Comparison of ENCODE assay signal across 9 cellular contexts in the genomic region with DNA sequence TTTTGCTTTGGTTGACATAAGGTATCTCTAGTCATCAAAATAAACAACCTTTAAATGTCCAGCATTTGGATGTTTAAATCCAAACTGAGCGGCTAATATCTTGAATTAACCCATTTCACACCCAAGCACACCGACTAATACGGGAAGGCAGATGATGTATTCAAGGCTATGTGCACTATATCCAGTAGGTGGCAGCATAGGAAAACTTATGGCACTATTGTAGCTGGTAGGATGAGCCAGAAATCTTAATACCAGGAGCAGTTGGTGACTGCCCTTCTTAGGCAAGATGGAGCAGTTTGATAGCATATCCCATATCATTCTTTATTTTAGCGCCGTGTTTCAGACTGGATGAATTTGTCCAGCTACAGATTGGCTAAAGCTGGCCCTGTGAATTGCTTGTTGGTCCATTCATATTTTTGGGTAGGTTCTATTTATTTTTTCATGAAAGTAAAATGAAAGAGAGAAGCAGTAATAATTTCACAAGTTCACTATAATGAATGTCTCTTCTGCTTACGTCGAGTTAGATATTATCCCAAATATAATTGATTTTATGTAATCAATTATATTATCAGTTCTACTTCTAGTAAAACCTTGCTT. TPM values are rescaled to one million over a fixed set of nuclear protein-coding genes. Genes with fewer than 3 reads are reported as not detected.
DNase-seq lines count a peak whose midpoint lies in the region; ATAC-seq, FAIRE-seq and TF ChIP-seq lines count a peak whose summit lies in the region.
"Had no signal": no experiment of that assay in that cellular context is flagged by ENCODE, and none has a peak within 500 bp of the region (broad histone marks: within the 10 kb centered on the region; RNA-seq: fewer than 3 reads in every experiment).

No MANE protein-coding gene starts in this region.

- no peaks in the 10 kb centered on the region for H3K36me3 Mint-ChIP-seq in HFFc6 (ENCODE audit: low read depth)
- H3K36me3 Mint-ChIP-seq in stimulated activated naive B cell treated with anti-CD40 and anti-IgM and Interleukin-4, amounts not matched to agents 10 μg/mL and 1 μg/mL and 100 μg/mL, for 72 hours, result no peaks in the 10 kb centered on the region

- no peak overlapping the region for H3K27ac Mint-ChIP-seq in HFFc6
- H3K27ac Mint-ChIP-seq in stimulated activated naive B cell treated with anti-CD40 and anti-IgM and Interleukin-4, amounts not matched to agents 10 μg/mL and 1 μg/mL and 100 μg/mL, for 72 hours, result no peak overlapping the region

- H3K27me3 ChIP-seq in OCI-LY3 (ENCODE audit: low read depth, low read length), result no peaks in the 10 kb centered on the region
- no peaks in the 10 kb centered on the region for H3K27me3 ChIP-seq in breast epithelium
- H3K27me3 ChIP-seq in keratinocyte (ENCODE audit: control insufficient read depth, extremely low read depth, insufficient read depth, low read length), result no peaks in the 10 kb centered on the region

- H3K4me2 ChIP-seq in OCI-LY3 (ENCODE audit: low read length) (no peak overlapping the region), keratinocyte (ENCODE audit: control insufficient read depth, extremely low read depth, insufficient read depth, low read depth, low read length) (no peak overlapping the region)

- H3K27me3 Mint-ChIP-seq in HFFc6 (ENCODE audit: insufficient read depth), result peaks cover 2% of the 10 kb centered on the region
- peaks cover 12 to 15% of the 10 kb centered on the region in 2 donors for H3K27me3 Mint-ChIP-seq in stimulated activated naive B cell treated with anti-CD40 and anti-IgM and Interleukin-4, amounts not matched to agents 10 μg/mL and 1 μg/mL and 100 μg/mL, for 72 hours

- H3K9ac ChIP-seq in OCI-LY3 (ENCODE audit: low read length), result no peak overlapping the region
- no peak overlapping the region for H3K9ac ChIP-seq in keratinocyte (ENCODE audit: control insufficient read depth, extremely low read depth, insufficient read depth, low read length)

- TF ChIP-seq CTCF in AG09319 (IDR thresholded peaks at IDR 0.05; ENCODE audit: low read depth, low read length) (peak; percentile 83), GM12874 (IDR thresholded peaks at IDR 0.05; ENCODE audit: insufficient read depth, low read depth, low read length) (peak; percentile 65; the same call in 1 of the 2 replicates), HFFc6 (IDR thresholded peaks at IDR 0.05) (peak; percentile 96), LNCaP clone FGC (IDR thresholded peaks at IDR 0.05; ENCODE audit: control insufficient read depth, extremely low read depth, insufficient read depth) (peak; percentile 87), OCI-LY3 (IDR thresholded peaks at IDR 0.05; ENCODE audit: low read depth, low read length) (peak; percentile 91), breast epithelium (IDR thresholded peaks at IDR 0.05) (peak; percentile 71 to 97 (median 92)), keratinocyte (optimal IDR thresholded peaks at IDR 0.05 in 1 of 3, IDR thresholded peaks at IDR 0.05 in 1 of 3, conservative IDR thresholded peaks at IDR 0.05 in 1 of 3; ENCODE audit: extremely low read depth in 1 of 3, insufficient read depth in 2 of 3, low read length in 3 of 3) (peak; percentile 62 to 87 (median 82))

- TF ChIP-seq POLR2A in breast epithelium (IDR thresholded peaks at IDR 0.05), result no peak

- peak; percentile 93 to 96 for ATAC-seq in stimulated activated naive B cell treated with anti-CD40 and anti-IgM and Interleukin-4, amounts not matched to agents 10 μg/mL and 1 μg/mL and 100 μg/mL, for 72 hours (replicated peaks)

- H3K36me3 ChIP-seq in OCI-LY3 (replicated peaks; ENCODE audit: low read depth, low read length), result no peaks in the 10 kb centered on the region
- no peaks in the 10 kb centered on the region for H3K36me3 ChIP-seq in breast epithelium
- no peaks in the 10 kb centered on the region for H3K36me3 ChIP-seq in keratinocyte (ENCODE audit: control insufficient read depth in 2 of 2, extremely low read depth in 1 of 2, insufficient read depth in 2 of 2, low read length in 2 of 2)

- no peaks in the 10 kb centered on the region for H3K79me2 ChIP-seq in OCI-LY3 (ENCODE audit: low read length)
- H3K79me2 ChIP-seq in keratinocyte (ENCODE audit: control insufficient read depth, insufficient read depth, low read length), result no peaks in the 10 kb centered on the region

- H3K9me3 ChIP-seq in OCI-LY3 (ENCODE audit: insufficient read depth, low read length), result no peaks in the 10 kb centered on the region
- H3K9me3 ChIP-seq in breast epithelium, result no peaks in the 10 kb centered on the region
- H3K9me3 ChIP-seq in keratinocyte (ENCODE audit: control insufficient read depth, low read depth, low read length), result no peaks in the 10 kb centered on the region

- H3K4me1 ChIP-seq in OCI-LY3 (ENCODE audit: low read length) (no peaks in the 10 kb centered on the region), breast epithelium (no peaks in the 10 kb centered on the region), keratinocyte (ENCODE audit: control insufficient read depth, extremely low read depth, insufficient read depth, low read length) (no peaks in the 10 kb centered on the region)

- H3K27ac ChIP-seq in OCI-LY3 (ENCODE audit: low read length) (no peak overlapping the region), breast epithelium (no peak overlapping the region), keratinocyte (ENCODE audit: control insufficient read depth, insufficient read depth, low read length) (no peak overlapping the region)

- H2AFZ ChIP-seq in OCI-LY3 (ENCODE audit: low read depth, low read length) (no peak overlapping the region), keratinocyte (ENCODE audit: control insufficient read depth, low read length) (no peak overlapping the region)

- intact Hi-C loops in breast epithelium (cut with DNase I; ENCODE audit: low total_unique reads), result loop anchor here (10.0 kb wide), 2 partner anchors 214 to 364 kb away; no protein-coding TSS in a partner anchor

- dilution Hi-C loops in keratinocyte (cut with MboI; ENCODE audit: extremely low pct_ligation_motif_present, low sequenced_read_pairs), result no loop called here

- no peaks in the 10 kb centered on the region for H3K9me1 ChIP-seq in keratinocyte (ENCODE audit: control insufficient read depth, extremely low read depth, insufficient read depth, low read length)

- peaks cover 22% of the 10 kb centered on the region; the same call in 1 of the 2 replicates for H3K4me1 Mint-ChIP-seq in HFFc6 (ENCODE audit: low read depth)
- H3K4me1 Mint-ChIP-seq in stimulated activated naive B cell treated with anti-CD40 and anti-IgM and Interleukin-4, amounts not matched to agents 10 μg/mL and 1 μg/mL and 100 μg/mL, for 72 hours, result no peaks in the 10 kb centered on the region

- H3K4me3 Mint-ChIP-seq in HFFc6, result no peak overlapping the region
- no peak overlapping the region for H3K4me3 Mint-ChIP-seq in stimulated activated naive B cell treated with anti-CD40 and anti-IgM and Interleukin-4, amounts not matched to agents 10 μg/mL and 1 μg/mL and 100 μg/mL, for 72 hours

- no peak overlapping the region for H3K4me3 ChIP-seq in LNCaP clone FGC (ENCODE audit: low read depth, low read length)
- H3K4me3 ChIP-seq in OCI-LY3 (ENCODE audit: low read length), result no peak overlapping the region
- no peak overlapping the region for H3K4me3 ChIP-seq in breast epithelium
- no peak overlapping the region for H3K4me3 ChIP-seq in keratinocyte (ENCODE audit: control insufficient read depth in 2 of 3, extremely low read depth in 1 of 3, insufficient read depth in 2 of 3, low read depth in 1 of 3, low read length in 3 of 3)

- FAIRE-seq in keratinocyte (lab: Jason Lieb, UNC), result peak; percentile 91

- no peaks in the 10 kb centered on the region for H3K9me3 Mint-ChIP-seq in HFFc6
- H3K9me3 Mint-ChIP-seq in stimulated activated naive B cell treated with anti-CD40 and anti-IgM and Interleukin-4, amounts not matched to agents 10 μg/mL and 1 μg/mL and 100 μg/mL, for 72 hours, result peaks cover 0 to 2% of the 10 kb centered on the region in 2 donors

- H4K20me1 ChIP-seq in OCI-LY3 (ENCODE audit: insufficient read depth, low read length) (no peaks in the 10 kb centered on the region), keratinocyte (ENCODE audit: control insufficient read depth, extremely low read depth, insufficient read depth, low read length) (no peaks in the 10 kb centered on the region)

- no peak for DNase-seq in AG09319 (ENCODE audit: extremely low read depth, low read depth)
- peak; percentile 79 for DNase-seq in HFFc6
- peak; percentile 81 for DNase-seq in LNCaP clone FGC (ENCODE audit: low read depth)
- DNase-seq in breast epithelium (ENCODE audit: low spot score in 2 of 2), result peak in 1 of 2 donors; percentile 25
- DNase-seq in keratinocyte (ENCODE audit: low read depth, low spot score), result peak; percentile 26
- peak; percentile 31 for DNase-seq in stimulated activated naive B cell treated with anti-CD40 and anti-IgM and Interleukin-4, amounts not matched to agents 10 μg/mL and 1 μg/mL and 100 μg/mL, for 72 hours

RNA-seq across cellular contexts. Expression of a gene that starts 24.4 kb away (rescaled TPM):
- 100 to 1,000 TPM; 349 to 502 (median 461) TPM for total RNA-seq in HFFc6 (2021; fragmentation: NEBNext Ultra II Directional; extraction: Animal tissue kit (Norgen Biotek cat#: 25700))
- total RNA-seq in breast epithelium, result 100 to 1,000 TPM in 1 of 3 donors, 10 to 100 TPM in 2; 21.3 to 143 (median 33.1) TPM
- polyA plus RNA-seq in keratinocyte, result 2.8 to 3.9 TPM (median 3.0 TPM) in 3 replicates
- 0.85 TPM for polyA plus RNA-seq in keratinocyte (2011; ENCODE audit: low read depth)
- 4.8 and 7.8 TPM in 2 replicates for polyA plus RNA-seq in keratinocyte (2011; cell fraction: cytosol; rRNA removed)
- polyA plus RNA-seq in keratinocyte (2011; cell fraction: nucleus; rRNA removed), result 10.3 and 11.6 TPM in 2 replicates
- polyA plus RNA-seq in keratinocyte (2012; ENCODE audit: low replicate concordance), result 0.61 and 1.8 TPM in 2 replicates
- 0.42 to 1.3 TPM (median 0.52 TPM) in 3 replicates for polyA minus RNA-seq in keratinocyte
- polyA minus RNA-seq in keratinocyte (2011; cell fraction: cytosol; rRNA and poly(A)+ RNA removed), result 2.1 TPM
- 1.4 and 1.9 TPM in 2 replicates for polyA minus RNA-seq in keratinocyte (2011; cell fraction: nucleus; rRNA and poly(A)+ RNA removed)
- total RNA-seq: T-helper 1 cell treated with Interleukin-12 subunit alpha and Interleukin-12 subunit beta and Interleukin-4 antibody, amounts not matched to agents 30 ng/mL and 1 ng/mL, for 36 hours had no signal
